In genomic region chr19:19668230-19669012, GRCh38 we compare ENCODE assay signal across 8 cellular contexts. TPM values are rescaled to one million over a fixed set of nuclear protein-coding genes. Genes with fewer than 3 reads are reported as not detected.
DNase-seq lines count a peak whose midpoint lies in the region; ATAC-seq and TF ChIP-seq lines count a peak whose summit lies in the region.

ZNF101 (plus strand) TSS chr19:19668839; CDS start chr19:19668964, 125 bp downstream.

- ATAC-seq in GM18498 (IDR thresholded peaks at IDR 0.05; ENCODE audit: unreplicated experiment) (peak; percentile 70), HG02885 (IDR thresholded peaks at IDR 0.05; ENCODE audit: poor library complexity, unreplicated experiment) (peak; percentile 76), left cardiac atrium (peak; percentile 83 to 85), upper lobe of right lung (peak; percentile 88)

- peak within 1 kb of the TSS; percentile 93 for H3K27ac ChIP-seq in upper lobe of right lung

- TF ChIP-seq CTCF in upper lobe of right lung (IDR thresholded peaks at IDR 0.05), result no peak

- no peaks in the 10 kb centered on the region for H3K36me3 ChIP-seq in upper lobe of right lung

- H3K4me3 ChIP-seq in upper lobe of right lung, result peak within 1 kb of the TSS; percentile 96

- peak; percentile 93 for DNase-seq in NCI-H1694 (lab: John Stamatoyannopoulos, UW)
- peak; percentile 82 for DNase-seq in amniotic epithelial cell (ENCODE audit: low read depth)
- peak; percentile 95 for DNase-seq in left cardiac atrium
- peak; percentile 98 for DNase-seq in posterior vena cava (ENCODE audit: low spot score)
- DNase-seq in upper lobe of right lung, result peak; percentile 97

- intact Hi-C loops in T-helper 1 cell treated with Interleukin-12 subunit alpha and Interleukin-12 subunit beta and Interleukin-4 antibody, amounts not matched to agents 30 ng/mL and 1 ng/mL, for 36 hours (cut with micrococcal nuclease), result loop anchor here (1.0 to 10.0 kb wide), 12 partner anchors 18 to 1656 kb away; partner anchors contain the start of genes BORCS8, RFXANK, ZNF14 and ZNF253
- intact Hi-C loops in left cardiac atrium (cut with DNase I) (no loop called here), posterior vena cava (cut with DNase I) (no loop called here), upper lobe of right lung (cut with DNase I) (no loop called here)

- no peaks in the 10 kb centered on the region for H3K27me3 ChIP-seq in upper lobe of right lung

- H3K9me3 ChIP-seq in upper lobe of right lung, result no peaks in the 10 kb centered on the region

- H3K4me1 ChIP-seq in upper lobe of right lung, result peaks cover 10% of the 10 kb centered on the region

RNA-seq across cellular contexts. Expression of gene ZNF101, which starts in this region (rescaled TPM):
- total RNA-seq in T-helper 1 cell treated with Interleukin-12 subunit alpha and Interleukin-12 subunit beta and Interleukin-4 antibody, amounts not matched to agents 30 ng/mL and 1 ng/mL, for 36 hours, result 94.2 and 95.2 TPM in 2 replicates
- total RNA-seq in left cardiac atrium, result 1 to 10 TPM; 4.9 to 6.4 TPM
- 1 to 10 TPM; 6.3 to 8.2 TPM for total RNA-seq in posterior vena cava
- total RNA-seq in upper lobe of right lung, result 11.1 TPM

Comparison
In these comparisons a context has a peak if more than half of its experiments do, and no peak if none do; other contexts are left out.
1. Peak in every context shown above with its lines: DNase-seq, ATAC-seq, H3K4me3 ChIP-seq and H3K27ac ChIP-seq.